Comparison of ENCODE assay signal across 1 cellular context in the genomic region with DNA sequence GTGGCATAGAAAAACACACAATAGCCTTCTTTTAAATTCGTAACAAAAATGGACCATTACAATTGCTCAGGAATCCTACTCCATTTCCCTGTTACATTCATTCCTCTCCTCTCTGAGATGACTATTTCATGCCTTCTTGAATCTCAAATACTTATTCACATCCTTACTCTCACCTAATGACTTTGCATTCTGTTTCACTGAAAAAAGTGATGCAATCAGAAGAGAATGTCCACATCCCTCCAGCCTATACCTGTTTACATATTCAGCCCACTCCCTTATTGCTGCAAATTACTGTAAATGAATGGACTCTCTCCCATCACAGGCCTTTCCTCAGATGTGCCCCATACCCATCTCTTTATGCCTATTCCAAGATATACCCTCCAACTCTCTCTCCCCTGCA.
TF ChIP-seq lines count a peak whose summit lies in the region.

No MANE protein-coding gene starts in this region.

TF ChIP-seq in HepG2, 621 proteins besides CTCF, POLR2A, EP300 and RAD21:
- TF ChIP-seq ATF7 (IDR thresholded peaks at IDR 0.05) (peak; percentile 61; the same call in 1 of the 2 replicates), ATF7 (CRISPR knock-in tag; IDR thresholded peaks at IDR 0.05) (no peak), CEBPB (IDR thresholded peaks at IDR 0.05; ENCODE audit: borderline replicate concordance, low read depth, low read length) (peak; percentile 72; the same call in 1 of the 2 replicates)
- TF ChIP-seq, protein P1, sequence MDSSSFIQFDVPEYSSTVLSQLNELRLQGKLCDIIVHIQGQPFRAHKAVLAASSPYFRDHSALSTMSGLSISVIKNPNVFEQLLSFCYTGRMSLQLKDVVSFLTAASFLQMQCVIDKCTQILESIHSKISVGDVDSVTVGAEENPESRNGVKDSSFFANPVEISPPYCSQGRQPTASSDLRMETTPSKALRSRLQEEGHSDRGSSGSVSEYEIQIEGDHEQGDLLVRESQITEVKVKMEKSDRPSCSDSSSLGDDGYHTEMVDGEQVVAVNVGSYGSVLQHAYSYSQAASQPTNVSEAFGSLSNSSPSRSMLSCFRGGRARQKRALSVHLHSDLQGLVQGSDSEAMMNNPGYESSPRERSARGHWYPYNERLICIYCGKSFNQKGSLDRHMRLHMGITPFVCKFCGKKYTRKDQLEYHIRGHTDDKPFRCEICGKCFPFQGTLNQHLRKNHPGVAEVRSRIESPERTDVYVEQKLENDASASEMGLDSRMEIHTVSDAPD (CRISPR knock-in tag; IDR thresholded peaks at IDR 0.05): no peak
